Comparison of ENCODE assay signal across 9 cellular contexts in the genomic region with DNA sequence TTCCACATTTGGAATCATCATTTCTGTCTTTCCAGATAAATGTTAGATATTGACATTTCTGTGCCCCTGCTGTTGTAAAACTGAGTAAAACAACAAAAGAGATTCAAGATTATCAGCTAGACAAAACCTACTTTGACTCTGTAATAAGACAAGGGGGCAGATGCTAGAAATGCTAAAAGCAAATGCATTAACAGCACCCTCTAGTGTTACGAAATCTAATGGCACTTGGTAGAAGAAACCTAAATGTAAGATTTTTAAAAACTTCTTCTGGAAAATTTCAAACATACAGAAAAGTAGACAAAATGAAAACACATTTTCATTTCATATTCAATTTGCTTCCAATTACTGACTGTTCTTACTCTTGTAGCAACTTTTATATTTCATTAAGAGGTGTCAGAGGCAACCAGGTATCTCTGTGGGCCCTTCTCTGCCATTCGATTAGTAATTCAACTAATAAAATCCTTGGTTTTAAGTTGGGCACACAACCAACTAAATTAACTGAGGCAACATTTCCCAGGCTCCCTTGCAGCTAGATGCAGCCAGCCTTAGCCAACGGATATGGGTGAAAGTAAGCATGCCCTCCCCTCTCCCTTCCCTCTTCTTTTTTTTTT. TPM values are rescaled to one million over a fixed set of nuclear protein-coding genes. Genes with fewer than 3 reads are reported as not detected.
A peak's percentile ranks its signal among the peaks of the same experiment; 100 is the strongest.
DNase-seq lines count a peak whose midpoint lies in the region; TF ChIP-seq lines count a peak whose summit lies in the region.
"Had no signal": no experiment of that assay in that cellular context is flagged by ENCODE, and none has a peak within 500 bp of the region (broad histone marks: within the 10 kb centered on the region; RNA-seq: fewer than 3 reads in every experiment).

No MANE protein-coding gene starts in this region.

- peaks cover 13% of the 10 kb centered on the region for H3K36me3 Mint-ChIP-seq in activated T-cell treated with anti-CD3 and anti-CD28 coated beads, Interleukin-2, amount 50 U/mL, for 24 hours (ENCODE audit: low read depth)

- peak; percentile 60 for DNase-seq in DMS153 treated with DMSO at 0.1 percent for 48 hours (lab: John Stamatoyannopoulos, UW; ENCODE audit: unreplicated experiment)
- DNase-seq in DMS153 (lab: John Stamatoyannopoulos, UW): no peak
- DNase-seq in NAMALWA (ENCODE audit: low spot score): peak; percentile 83
- DNase-seq in SK-MEL-5 (ENCODE audit: low read depth, low spot score): peak; percentile 77
- no peak for DNase-seq in esophagus squamous epithelium (lab: John Stamatoyannopoulos, UW)
- DNase-seq in osteoblast (ENCODE audit: insufficient read length, low spot score, missing footprints): no peak
- no peak for DNase-seq in GM19240 (ENCODE audit: insufficient read length, low spot score)
- DNase-seq in activated T-cell treated with anti-CD3 and anti-CD28 coated beads, Interleukin-2, amount 50 U/mL, for 24 hours: no peak

- H3K4me1 ChIP-seq in esophagus squamous epithelium (peaks cover 0 to 10% (median 0%) of the 10 kb centered on the region in 3 donors), osteoblast (ENCODE audit: insufficient read depth, low read length) (peaks cover 10% of the 10 kb centered on the region)
- H3K4me1 ChIP-seq: BLaER1 had no signal

- no peak overlapping the region for H3K27ac Mint-ChIP-seq in activated T-cell treated with anti-CD3 and anti-CD28 coated beads, Interleukin-2, amount 50 U/mL, for 24 hours

- H3K79me2 ChIP-seq in osteoblast (ENCODE audit: insufficient read depth, low read length): no peaks in the 10 kb centered on the region

- H3K9me3 ChIP-seq in esophagus squamous epithelium (no peaks in the 10 kb centered on the region), osteoblast (ENCODE audit: low read depth, low read length) (no peaks in the 10 kb centered on the region)

- no peaks in the 10 kb centered on the region for H3K9me3 Mint-ChIP-seq in activated T-cell treated with anti-CD3 and anti-CD28 coated beads, Interleukin-2, amount 50 U/mL, for 24 hours

- H3K27me3 ChIP-seq in esophagus squamous epithelium (no peaks in the 10 kb centered on the region), osteoblast (ENCODE audit: insufficient read depth, low read length) (no peaks in the 10 kb centered on the region)
- H3K27me3 ChIP-seq: BLaER1 had no signal

- TF ChIP-seq CTCF in esophagus squamous epithelium (IDR thresholded peaks at IDR 0.05) (peak; percentile 64 to 87 (median 82)), osteoblast (IDR thresholded peaks at IDR 0.05; ENCODE audit: extremely low read depth, low read depth, low read length) (peak; percentile 80)

- no peaks in the 10 kb centered on the region for H3K27me3 Mint-ChIP-seq in activated T-cell treated with anti-CD3 and anti-CD28 coated beads, Interleukin-2, amount 50 U/mL, for 24 hours

- no peak overlapping the region for H3K4me3 Mint-ChIP-seq in activated T-cell treated with anti-CD3 and anti-CD28 coated beads, Interleukin-2, amount 50 U/mL, for 24 hours

- intact Hi-C loops in esophagus squamous epithelium (cut with DNase I): no loop called here

- TF ChIP-seq POLR2A in esophagus squamous epithelium (IDR thresholded peaks at IDR 0.05): no peak

- no peaks in the 10 kb centered on the region for H4K20me1 ChIP-seq in osteoblast (ENCODE audit: insufficient read depth, low read length)

- H3K36me3 ChIP-seq in esophagus squamous epithelium (peaks cover 0 to 8% (median 0%) of the 10 kb centered on the region in 3 donors), osteoblast (ENCODE audit: insufficient read depth, low read length) (no peaks in the 10 kb centered on the region)

- H3K27ac ChIP-seq in esophagus squamous epithelium: no peak overlapping the region
- H3K27ac ChIP-seq in osteoblast (ENCODE audit: low read depth, low read length): no peak overlapping the region
- H3K27ac ChIP-seq: BLaER1 had no signal

- H2AFZ ChIP-seq in osteoblast (ENCODE audit: low read length): no peak overlapping the region

- peaks cover 10% of the 10 kb centered on the region for H3K4me1 Mint-ChIP-seq in activated T-cell treated with anti-CD3 and anti-CD28 coated beads, Interleukin-2, amount 50 U/mL, for 24 hours (ENCODE audit: low read depth)

- no peak overlapping the region for H3K4me3 ChIP-seq in esophagus squamous epithelium
- H3K4me3 ChIP-seq in osteoblast (ENCODE audit: insufficient read depth, low read length): no peak overlapping the region
- H3K4me3 ChIP-seq: BLaER1 had no signal

- H3K4me2 ChIP-seq in osteoblast (ENCODE audit: insufficient read depth, low read length): no peak overlapping the region
- H3K4me2 ChIP-seq: BLaER1 had no signal

- WGBS in esophagus squamous epithelium, 2 donors: 46 to 52% methylated on average over 3 of the region's 3 CpGs

- in situ Hi-C loops in SK-MEL-5 (cut with HindIII; ENCODE audit: low pct_unique_long_range_greater_than_20kb, low sequenced_read_pairs): no loop called here

RNA-seq across cellular contexts. Expression of a gene that starts 45.0 kb away (rescaled TPM):
- total RNA-seq in SK-MEL-5 (2014; rRNA removed; shearing (Covaris generic)): 117 and 120 TPM in 2 replicates
- polyA plus RNA-seq in SK-MEL-5 (2015; cell fraction: cytosol; rRNA removed): 159 and 217 TPM in 2 replicates
- polyA plus RNA-seq in SK-MEL-5 (2015; cell fraction: nucleus; rRNA removed): 285 and 322 TPM in 2 replicates
- total RNA-seq in esophagus squamous epithelium: 10 to 100 TPM in 2 of 4 donors, 1 to 10 TPM in 2; 3.6 to 15.1 (median 11.1) TPM
- total RNA-seq in osteoblast: 17.7 and 20.6 TPM in 2 replicates

Comparison
In these comparisons a context has a peak if more than half of its experiments do, and no peak if none do; other contexts are left out.
1. DNase-seq: peak in DMS153 treated with DMSO at 0.1 percent for 48 hours (single experiment), NAMALWA (single experiment) and SK-MEL-5 (single experiment); none in DMS153 (single experiment), esophagus squamous epithelium (single experiment), osteoblast (single experiment), GM19240 (single experiment) and activated T-cell treated with anti-CD3 and anti-CD28 coated beads, Interleukin-2, amount 50 U/mL, for 24 hours (single experiment).